In genomic region chr14:23322568-23323517, GRCh38 we compare ENCODE assay signal across 8 cellular contexts. TPM values are rescaled to one million over a fixed set of nuclear protein-coding genes. Genes with fewer than 3 reads are reported as not detected.
DNase-seq lines count a peak whose midpoint lies in the region; ATAC-seq and TF ChIP-seq lines count a peak whose summit lies in the region.

No MANE protein-coding gene starts in this region.

- no peaks in the 10 kb centered on the region for H3K27me3 ChIP-seq in CD8-positive, alpha-beta memory T cell (ENCODE audit: insufficient read depth, low read length, poor library complexity, severe bottlenecking)
- no peaks in the 10 kb centered on the region for H3K27me3 ChIP-seq in Peyer's patch

- H3K4me3 ChIP-seq in CD8-positive, alpha-beta memory T cell (ENCODE audit: low read length) = peak overlapping the region; percentile 79
- peak overlapping the region; percentile 94 to 100 (median 98) for H3K4me3 ChIP-seq in Peyer's patch
- H3K4me3 ChIP-seq in epithelial cell of proximal tubule (ENCODE audit: low read depth, low read length) = peak overlapping the region; percentile 97

- peak overlapping the region; percentile 76 for H3K27ac ChIP-seq in CD8-positive, alpha-beta memory T cell (ENCODE audit: low read depth, low read length)
- H3K27ac ChIP-seq in Peyer's patch = peak overlapping the region; percentile 94 to 99 (median 96)

- peak overlapping the region; percentile 86 to 95 (median 93) for H3K27ac Mint-ChIP-seq in CD8-positive, alpha-beta memory T cell
- peak overlapping the region; percentile 94 for H3K27ac Mint-ChIP-seq in osteocyte (ENCODE audit: unreplicated experiment)

- no peaks in the 10 kb centered on the region for H3K9me3 ChIP-seq in CD8-positive, alpha-beta memory T cell (ENCODE audit: low read length)
- no peaks in the 10 kb centered on the region for H3K9me3 ChIP-seq in Peyer's patch

- peaks cover 23% of the 10 kb centered on the region for H3K4me1 ChIP-seq in CD8-positive, alpha-beta memory T cell (ENCODE audit: insufficient read depth, low read length)
- H3K4me1 ChIP-seq in Peyer's patch = peaks cover 0 to 20% (median 11%) of the 10 kb centered on the region in 4 donors

- H3K4me3 Mint-ChIP-seq in CD8-positive, alpha-beta memory T cell = peak overlapping the region; percentile 90 to 99 (median 92)
- peak overlapping the region; percentile 94 for H3K4me3 Mint-ChIP-seq in osteocyte (ENCODE audit: unreplicated experiment)

- H3K4me1 Mint-ChIP-seq in CD8-positive, alpha-beta memory T cell = peaks cover 30 to 36% (median 30%) of the 10 kb centered on the region in 3 donors
- peaks cover 27% of the 10 kb centered on the region for H3K4me1 Mint-ChIP-seq in osteocyte (ENCODE audit: unreplicated experiment)

- no peak for DNase-seq in CD8-positive, alpha-beta memory T cell
- DNase-seq in Peyer's patch (no peak), epithelial cell of proximal tubule (ENCODE audit: low read depth) (no peak), osteocyte (ENCODE audit: extremely low spot score, unreplicated experiment) (no peak), NCI-H2107 treated with DMSO at 0.1 percent for 48 hours (lab: John Stamatoyannopoulos, UW; ENCODE audit: unreplicated experiment) (no peak), SW 1271 (lab: John Stamatoyannopoulos, UW) (no peak)

- CTCF ChIA-PET in CD8-positive, alpha-beta memory T cell (lab: Charles Lee) = interaction anchor here (0.9 to 3.7 kb wide), 7 partner anchors 21 to 228 kb away, joined by 3 to 52 read pairs (median 11); partner anchors contain the start of genes ACIN1, C14orf119 and PPP1R3E

- peaks cover 20% of the 10 kb centered on the region for H3K36me3 ChIP-seq in CD8-positive, alpha-beta memory T cell (ENCODE audit: insufficient read depth, low read length)
- H3K36me3 ChIP-seq in Peyer's patch = peaks cover 0 to 27% (median 0%) of the 10 kb centered on the region in 3 donors

- peaks cover 0 to 3% of the 10 kb centered on the region in 2 donors for H3K27me3 Mint-ChIP-seq in CD8-positive, alpha-beta memory T cell
- no peaks in the 10 kb centered on the region for H3K27me3 Mint-ChIP-seq in osteocyte (ENCODE audit: unreplicated experiment)

- POLR2A ChIA-PET in CD8-positive, alpha-beta memory T cell (lab: Charles Lee) = interaction anchor here (1.1 to 5.0 kb wide), 3 partner anchors 16 to 37 kb away, joined by 3 to 146 read pairs (median 23); partner anchors contain the start of genes HOMEZ and PPP1R3E

- H3K36me3 Mint-ChIP-seq in CD8-positive, alpha-beta memory T cell = peaks cover 0 to 44% (median 6%) of the 10 kb centered on the region in 3 donors
- peaks cover 31% of the 10 kb centered on the region for H3K36me3 Mint-ChIP-seq in osteocyte (ENCODE audit: unreplicated experiment)

- TF ChIP-seq POLR2A in Peyer's patch (IDR thresholded peaks at IDR 0.05) = no peak
- TF ChIP-seq POLR2A in GM18505 (IDR thresholded peaks at IDR 0.05; ENCODE audit: borderline replicate concordance, extremely low read depth, insufficient read depth, insufficient read length) = no peak

- H3K9me3 Mint-ChIP-seq in CD8-positive, alpha-beta memory T cell = no peaks in the 10 kb centered on the region
- H3K9me3 Mint-ChIP-seq in osteocyte (ENCODE audit: unreplicated experiment) = no peaks in the 10 kb centered on the region

- ATAC-seq in HG03025 (IDR thresholded peaks at IDR 0.05; ENCODE audit: low FRiP score, unreplicated experiment) = no peak
- no peak for ATAC-seq in GM18505 (IDR thresholded peaks at IDR 0.05; ENCODE audit: unreplicated experiment)

- TF ChIP-seq CTCF in Peyer's patch (IDR thresholded peaks at IDR 0.05) = no peak
- TF ChIP-seq CTCF in epithelial cell of proximal tubule (conservative IDR thresholded peaks at IDR 0.05; ENCODE audit: low read depth, low read length) = no peak
- no peak for TF ChIP-seq CTCF in osteocyte (IDR thresholded peaks at IDR 0.05)

RNA-seq across cellular contexts. Expression of gene PABPN1, which starts 1.6 kb away (rescaled TPM):
- total RNA-seq in CD8-positive, alpha-beta memory T cell = 100 to 1,000 TPM; 308 TPM
- 125 TPM for polyA plus RNA-seq in CD8-positive, alpha-beta memory T cell
- total RNA-seq in Peyer's patch = 100 to 1,000 TPM in 3 of 4 donors, 10 to 100 TPM in 1; 79.3 to 149 (median 116) TPM
- total RNA-seq in epithelial cell of proximal tubule = 62.2 and 79.9 TPM in 2 replicates
- total RNA-seq in osteocyte = 175 and 183 TPM in 2 replicates

RNA-seq across cellular contexts. Expression of gene BCL2L2, which starts 16.2 kb away (rescaled TPM):
- 1 to 10 TPM in 1 of 2 experiments, under 1 TPM in 1; 0.86 to 1.0 TPM for total RNA-seq in CD8-positive, alpha-beta memory T cell
- 0.29 TPM for polyA plus RNA-seq in CD8-positive, alpha-beta memory T cell
- total RNA-seq in Peyer's patch (10 to 100 TPM; 29.9 to 43.1 (median 32.0) TPM), epithelial cell of proximal tubule (10.7 and 13.3 TPM in 2 replicates), osteocyte (21.6 and 27.9 TPM in 2 replicates)

RNA-seq across cellular contexts. Expression of gene PPP1R3E, which starts 20.2 kb away (rescaled TPM):
- total RNA-seq in CD8-positive, alpha-beta memory T cell = 10 to 100 TPM; 16.2 to 18.2 TPM
- polyA plus RNA-seq in CD8-positive, alpha-beta memory T cell = 2.0 TPM
- 10 to 100 TPM; 16.5 to 39.2 (median 21.4) TPM for total RNA-seq in Peyer's patch
- total RNA-seq in epithelial cell of proximal tubule = 1.5 and 1.6 TPM in 2 replicates
- total RNA-seq in osteocyte = 15.3 and 19.2 TPM in 2 replicates

RNA-seq across cellular contexts. Expression of gene SLC22A17, which starts 29.8 kb away (rescaled TPM):
- 1 to 10 TPM; 2.6 to 2.8 TPM for total RNA-seq in CD8-positive, alpha-beta memory T cell
- polyA plus RNA-seq in CD8-positive, alpha-beta memory T cell = 1.6 TPM
- 10 to 100 TPM in 1 of 4 donors, 1 to 10 TPM in 3; 1.6 to 19.0 (median 5.2) TPM for total RNA-seq in Peyer's patch
- 4.3 and 7.3 TPM in 2 replicates for total RNA-seq in epithelial cell of proximal tubule
- total RNA-seq in osteocyte = 36.4 and 42.7 TPM in 2 replicates

RNA-seq across cellular contexts. Expression of gene HOMEZ, which starts 36.9 kb away (rescaled TPM):
- 10 to 100 TPM; 12.8 to 13.4 TPM for total RNA-seq in CD8-positive, alpha-beta memory T cell
- polyA plus RNA-seq in CD8-positive, alpha-beta memory T cell = 4.9 TPM
- total RNA-seq in Peyer's patch (10 to 100 TPM; 10.5 to 23.9 (median 15.0) TPM), epithelial cell of proximal tubule (10.4 and 11.6 TPM in 2 replicates), osteocyte (6.9 and 8.4 TPM in 2 replicates)
